In the genomic region with DNA sequence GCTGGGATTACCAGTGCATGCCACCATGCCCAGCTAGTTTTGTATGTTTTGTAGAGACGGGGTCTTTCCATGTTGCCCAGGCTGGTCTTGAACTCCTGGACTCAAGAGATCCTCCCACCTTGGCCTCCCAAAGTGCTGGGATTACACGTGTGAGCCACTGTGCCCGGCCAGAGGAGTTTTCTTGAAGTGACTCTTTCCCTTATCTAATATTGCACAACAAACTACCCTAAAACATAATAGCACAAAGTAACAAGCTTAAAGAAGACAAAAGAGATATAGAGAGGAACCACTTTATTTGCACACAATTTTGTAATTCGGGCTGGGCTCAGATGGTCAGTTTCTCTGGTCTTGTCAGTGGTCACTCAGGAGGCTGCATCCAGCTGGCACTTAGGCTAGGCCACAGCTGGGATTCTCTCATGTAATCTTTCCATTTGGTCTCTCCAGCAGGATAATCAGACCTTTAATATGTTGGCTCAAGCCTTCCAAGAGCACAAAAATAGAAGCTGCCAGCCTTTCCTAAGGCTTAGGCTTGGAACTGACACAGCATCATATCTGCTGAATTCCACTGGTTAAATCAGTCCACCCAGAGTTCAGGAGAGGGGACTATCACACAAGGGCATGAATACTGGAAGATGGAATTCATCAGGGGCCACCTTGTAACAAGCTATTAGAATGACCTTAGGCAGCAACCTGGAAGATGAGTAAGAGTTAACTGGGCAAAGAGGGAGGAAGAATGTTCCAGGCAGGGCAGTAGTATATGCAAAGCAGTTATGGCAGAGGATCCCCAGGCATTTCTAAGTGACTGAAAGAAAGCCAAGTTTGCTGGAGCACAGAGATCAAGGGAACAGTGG, we compare ENCODE assay signal across 11 cellular contexts. TPM values are rescaled to one million over a fixed set of nuclear protein-coding genes. Genes with fewer than 3 reads are reported as not detected.
DNase-seq lines count a peak whose midpoint lies in the region; ATAC-seq and TF ChIP-seq lines count a peak whose summit lies in the region.
"Had no signal": no experiment of that assay in that cellular context is flagged by ENCODE, and none has a peak within 500 bp of the region (broad histone marks: within the 10 kb centered on the region; RNA-seq: fewer than 3 reads in every experiment).

No MANE protein-coding gene starts in this region.

- H3K27me3 ChIP-seq in A673 (replicated peaks; ENCODE audit: insufficient read depth, low read depth, low read length, poor library complexity): no peaks in the 10 kb centered on the region

- H3K36me3 ChIP-seq in A673 (ENCODE audit: insufficient read depth, low read length, poor library complexity, severe bottlenecking): no peaks in the 10 kb centered on the region

- TF ChIP-seq CTCF in A673 (conservative IDR thresholded peaks at IDR 0.05; ENCODE audit: low read depth, low read length): no peak

- CTCF ChIA-PET in A673 (lab: Charles Lee): no interaction called here

- H3K27ac ChIP-seq in A673 (ENCODE audit: low read depth, low read length, poor library complexity, severe bottlenecking): no peak overlapping the region

- intact Hi-C loops in Right ventricle myocardium superior (cut with DNase I) (no loop called here), posterior vena cava (cut with DNase I) (no loop called here), A673 (cut with micrococcal nuclease; ENCODE audit: unreplicated experiment) (no loop called here)

- peak; percentile 84 for ATAC-seq in Right ventricle myocardium superior (ENCODE audit: poor library complexity)
- ATAC-seq: Panc1 had no signal

- H3K9me3 ChIP-seq in A673 (ENCODE audit: low read depth, low read length, poor library complexity, severe bottlenecking): no peaks in the 10 kb centered on the region

- BruUV-seq in A673 (replicated peaks; lab: Mats Ljungman, UMichigan): no TSS peak

- H3K4me3 ChIP-seq in A673 (ENCODE audit: low read depth, low read length, poor library complexity, severe bottlenecking): no peak overlapping the region

- DNase-seq in EL (peak; percentile 33), astrocyte of the hippocampus (ENCODE audit: low read depth, low spot score) (peak; percentile 66), Right ventricle myocardium superior (peak; percentile 62), posterior vena cava (ENCODE audit: low spot score) (peak; percentile 88), iPS-NIHi11 (ENCODE audit: low spot score) (no peak), pons (ENCODE audit: low spot score) (no peak), NCI-H82 (lab: John Stamatoyannopoulos, UW) (no peak), A673 (ENCODE audit: low spot score) (no peak)
- DNase-seq: activated gamma-delta T cell, NCI-H1930 had no signal

- peaks cover 7% of the 10 kb centered on the region for H3K4me1 ChIP-seq in A673 (ENCODE audit: insufficient read depth, low read length, poor library complexity, severe bottlenecking)

- POLR2A ChIA-PET in A673 (lab: Charles Lee; ENCODE audit: low non-redundant PET): interaction anchor here (0.9 kb wide), 1 partner anchor 137 kb away, joined by 3 read pairs; no protein-coding TSS in a partner anchor

RNA-seq across cellular contexts. Expression of a gene that starts 56.7 kb away (rescaled TPM):
- total RNA-seq in Right ventricle myocardium superior: 121 TPM
- total RNA-seq in posterior vena cava: 100 to 1,000 TPM; 280 to 381 TPM
- 26.4 and 36.1 TPM in 2 replicates for total RNA-seq in A673 (2021)

Comparison
In these comparisons a context has a peak if more than half of its experiments do, and no peak if none do; other contexts are left out.
1. DNase-seq: peak in EL (single experiment), astrocyte of the hippocampus (single experiment), Right ventricle myocardium superior (single experiment) and posterior vena cava (single experiment); none in iPS-NIHi11 (single experiment), pons (single experiment), NCI-H82 (single experiment) and A673 (single experiment).